12 cellular contexts compared by ENCODE assay signal in genomic region chr2:240739797-240740196, GRCh38.
DNase-seq lines count a peak whose midpoint lies in the region.
"Had no signal": no experiment of that assay in that cellular context is flagged by ENCODE, and none has a peak within 500 bp of the region (broad histone marks: within the 10 kb centered on the region; RNA-seq: fewer than 3 reads in every experiment).

No MANE protein-coding gene starts in this region.

- no peaks in the 10 kb centered on the region for H3K27me3 Mint-ChIP-seq in activated naive CD8-positive, alpha-beta T cell

- peak overlapping the region; percentile 75 for H3K27ac Mint-ChIP-seq in activated naive CD8-positive, alpha-beta T cell

- no peaks in the 10 kb centered on the region for H3K36me3 Mint-ChIP-seq in activated naive CD8-positive, alpha-beta T cell

- H3K9me3 Mint-ChIP-seq in activated naive CD8-positive, alpha-beta T cell (ENCODE audit: low read depth): no peaks in the 10 kb centered on the region

- peaks cover 10% of the 10 kb centered on the region for H3K4me1 Mint-ChIP-seq in activated naive CD8-positive, alpha-beta T cell (ENCODE audit: low read depth)

- peak; percentile 12 for DNase-seq in NCI-H2227 (lab: John Stamatoyannopoulos, UW; ENCODE audit: unreplicated experiment)
- DNase-seq in NCI-H2227 treated with DMSO at 0.1 percent for 48 hours (lab: John Stamatoyannopoulos, UW): no peak
- peak; percentile 4 to 10 for DNase-seq in activated CD4-positive, alpha-beta T cell treated with anti-CD3 and anti-CD28 coated beads, Interleukin-2, amount 50 U/mL, for 48 hours
- DNase-seq in stimulated activated CD8-positive, alpha-beta memory T cell treated with anti-CD3 and anti-CD28 coated beads, Interleukin-12 subunit alpha, Interleukin-12 subunit beta, amount 100 ng/mL, for 4 hours (ENCODE audit: low read depth): peak; percentile 21
- DNase-seq in stimulated activated naive CD4-positive, alpha-beta T cell treated with Interleukin-2 at 50 U/mL for 16 hours (lab: John Stamatoyannopoulos, UW): no peak
- no peak for DNase-seq in DMS53 (lab: John Stamatoyannopoulos, UW)
- no peak for DNase-seq in SHP77 treated with DMSO at 0.1 percent for 48 hours (lab: John Stamatoyannopoulos, UW)
- DNase-seq: GDM1, heart right ventricle, MV-4-11, NCI-H2171 treated with DMSO at 0.1 percent for 48 hours had no signal

- peak overlapping the region; percentile 57 for H3K4me3 Mint-ChIP-seq in activated naive CD8-positive, alpha-beta T cell

Comparison
In these comparisons a context has a peak if more than half of its experiments do, and no peak if none do; other contexts are left out.
1. DNase-seq: peak in NCI-H2227 (single experiment), activated CD4-positive, alpha-beta T cell treated with anti-CD3 and anti-CD28 coated beads, Interleukin-2, amount 50 U/mL, for 48 hours (2 of 2) and stimulated activated CD8-positive, alpha-beta memory T cell treated with anti-CD3 and anti-CD28 coated beads, Interleukin-12 subunit alpha, Interleukin-12 subunit beta, amount 100 ng/mL, for 4 hours (single experiment); none in NCI-H2227 treated with DMSO at 0.1 percent for 48 hours (single experiment), stimulated activated naive CD4-positive, alpha-beta T cell treated with Interleukin-2 at 50 U/mL for 16 hours (single experiment), DMS53 (single experiment) and SHP77 treated with DMSO at 0.1 percent for 48 hours (single experiment).